25 cellular contexts compared by ENCODE assay signal in genomic region chr1:36165145-36165544, GRCh38. TPM values are rescaled to one million over a fixed set of nuclear protein-coding genes. Genes with fewer than 3 reads are reported as not detected.
DNase-seq lines count a peak whose midpoint lies in the region; ATAC-seq, FAIRE-seq and TF ChIP-seq lines count a peak whose summit lies in the region.
"Had no signal": no experiment of that assay in that cellular context is flagged by ENCODE, and none has a peak within 500 bp of the region (broad histone marks: within the 10 kb centered on the region; RNA-seq: fewer than 3 reads in every experiment).

No MANE protein-coding gene starts in this region.

- H3K4me1 Mint-ChIP-seq in CD4-positive, alpha-beta memory T cell: peaks cover 51 to 77% (median 66%) of the 10 kb centered on the region in 4 donors
- H3K4me1 Mint-ChIP-seq in astrocyte (ENCODE audit: low read depth, unreplicated experiment): peaks cover 56% of the 10 kb centered on the region
- peaks cover 46 to 85% (median 77%) of the 10 kb centered on the region in 4 donors for H3K4me1 Mint-ChIP-seq in naive thymus-derived CD8-positive, alpha-beta T cell
- H3K4me1 Mint-ChIP-seq in glutamatergic neuron (ENCODE audit: low read depth, unreplicated experiment): peaks cover 17% of the 10 kb centered on the region

- no peaks in the 10 kb centered on the region for H3K9me3 ChIP-seq in CD4-positive, alpha-beta memory T cell (ENCODE audit: control insufficient read depth in 1 of 2, low read length in 2 of 2)
- H3K9me3 ChIP-seq in astrocyte (ENCODE audit: insufficient read depth, low read depth, low read length) (no peaks in the 10 kb centered on the region), aorta (ENCODE audit: control insufficient read depth, low read length) (no peaks in the 10 kb centered on the region)
- H3K9me3 ChIP-seq: tibial artery had no signal

- H3K27me3 Mint-ChIP-seq in CD4-positive, alpha-beta memory T cell: no peaks in the 10 kb centered on the region
- H3K27me3 Mint-ChIP-seq in astrocyte (ENCODE audit: low read depth, unreplicated experiment) (no peaks in the 10 kb centered on the region), glutamatergic neuron (ENCODE audit: unreplicated experiment) (peaks cover 2% of the 10 kb centered on the region)
- H3K27me3 Mint-ChIP-seq in naive thymus-derived CD8-positive, alpha-beta T cell: no peaks in the 10 kb centered on the region
- H3K27me3 Mint-ChIP-seq: activated B cell treated with CpG ODN at 0.5 μM for 24 hours had no signal

- H3K36me3 ChIP-seq in ACC112 (ENCODE audit: insufficient read depth, low read length) (0 out of 2 replicates have a peak, but pooled peaks cover 3% of the 10 kb centered on the region), astrocyte (ENCODE audit: insufficient read depth, low read length) (peaks cover 23% of the 10 kb centered on the region), aorta (ENCODE audit: control insufficient read depth in 1 of 2, insufficient read depth in 2 of 2, low read length in 1 of 2) (no peaks in the 10 kb centered on the region)
- H3K36me3 ChIP-seq in CD4-positive, alpha-beta memory T cell (ENCODE audit: insufficient read depth, low read length): peaks cover 12% of the 10 kb centered on the region

- H3K27me3 ChIP-seq in ACC112 (ENCODE audit: insufficient read depth, low read length) (no peaks in the 10 kb centered on the region), astrocyte (ENCODE audit: insufficient read depth, low read length) (no peaks in the 10 kb centered on the region), aorta (ENCODE audit: control insufficient read depth in 1 of 2, insufficient read depth in 2 of 2, low read length in 1 of 2) (no peaks in the 10 kb centered on the region)
- H3K27me3 ChIP-seq in CD4-positive, alpha-beta memory T cell (ENCODE audit: insufficient read depth, low read length): no peaks in the 10 kb centered on the region
- H3K27me3 ChIP-seq: brain microvascular endothelial cell, tibial artery had no signal

- POLR2A ChIA-PET in CD4-positive, alpha-beta memory T cell (lab: Charles Lee; ENCODE audit: partially characterized antibody): interaction anchor here (2.6 to 6.6 kb wide), 3 partner anchors 9 to 23 kb away, joined by 10 to 251 read pairs (median 18); partner anchors contain the start of genes MAP7D1 and TRAPPC3
- POLR2A ChIA-PET in naive thymus-derived CD8-positive, alpha-beta T cell (lab: Charles Lee): interaction anchor here (0.5 to 2.8 kb wide), 7 partner anchors 10 to 65 kb away, joined by 3 to 17 read pairs (median 7); partner anchors contain the start of gene MAP7D1

- no peak overlapping the region for H3K4me2 ChIP-seq in astrocyte (ENCODE audit: low read length)

- TF ChIP-seq CTCF in astrocyte (IDR thresholded peaks at IDR 0.05; ENCODE audit: insufficient read depth, low read depth, low read length) (no peak), glutamatergic neuron (IDR thresholded peaks at IDR 0.05; ENCODE audit: partially characterized antibody, unreplicated experiment) (no peak), D721Med (IDR thresholded peaks at IDR 0.05; ENCODE audit: insufficient read depth, missing control alignments) (no peak)

- peaks cover 0 to 1% (median 0%) of the 10 kb centered on the region in 8 donors for H3K9me3 Mint-ChIP-seq in CD4-positive, alpha-beta memory T cell
- H3K9me3 Mint-ChIP-seq in astrocyte (ENCODE audit: unreplicated experiment) (no peaks in the 10 kb centered on the region), glutamatergic neuron (ENCODE audit: unreplicated experiment) (peaks cover 4% of the 10 kb centered on the region)
- H3K9me3 Mint-ChIP-seq in naive thymus-derived CD8-positive, alpha-beta T cell: no peaks in the 10 kb centered on the region
- H3K9me3 Mint-ChIP-seq: activated B cell treated with CpG ODN at 0.5 μM for 24 hours; activated T-helper 2 cell treated with anti-CD3 and anti-CD28 coated beads, Interferon-gamma antibody, Interleukin-2, Interleukin-4, amounts not matched to agents 10 μg/mL and 5 μg/mL and 100 μg/mL, durations not matched to agents 14 hours and 24 hours and 36 hours; endodermal cell had no signal

- FAIRE-seq in astrocyte (lab: Jason Lieb, UNC) (no peak), D721Med (lab: Jason Lieb, UNC) (no peak)

- 96 to 97% methylated on average over 1 of the region's 1 CpG for WGBS in aorta, 2 donors

- intact Hi-C loops in CD4-positive, alpha-beta memory T cell (cut with micrococcal nuclease): no loop called here
- intact Hi-C loops in aorta (cut with DNase I): no loop called here

- H3K36me3 Mint-ChIP-seq in CD4-positive, alpha-beta memory T cell: peaks cover 18 to 48% of the 10 kb centered on the region in 2 donors
- H3K36me3 Mint-ChIP-seq in astrocyte (ENCODE audit: low read depth, unreplicated experiment) (peaks cover 14% of the 10 kb centered on the region), glutamatergic neuron (ENCODE audit: unreplicated experiment) (no peaks in the 10 kb centered on the region)
- H3K36me3 Mint-ChIP-seq in naive thymus-derived CD8-positive, alpha-beta T cell: peaks cover 0 to 50% (median 6%) of the 10 kb centered on the region in 3 donors

- peak overlapping the region in 6 of 7 donors; percentile 37 to 98 (median 72) for H3K27ac Mint-ChIP-seq in CD4-positive, alpha-beta memory T cell
- H3K27ac Mint-ChIP-seq in astrocyte (ENCODE audit: unreplicated experiment) (no peak overlapping the region), glutamatergic neuron (ENCODE audit: unreplicated experiment) (no peak overlapping the region)
- peak overlapping the region in 8 of 10 donors; percentile 7 to 99 (median 54) for H3K27ac Mint-ChIP-seq in naive thymus-derived CD8-positive, alpha-beta T cell
- H3K27ac Mint-ChIP-seq: activated B cell treated with CpG ODN at 0.5 μM for 24 hours had no signal

- peak overlapping the region; percentile 65 for H3K9ac ChIP-seq in astrocyte (ENCODE audit: low read length)

- peaks cover 98% of the 10 kb centered on the region for H4K20me1 ChIP-seq in astrocyte (ENCODE audit: insufficient read depth, low read length)

- peaks cover 56% of the 10 kb centered on the region for H3K4me1 ChIP-seq in ACC112 (ENCODE audit: control insufficient read depth, insufficient read depth, low read length, unreplicated experiment)
- H3K4me1 ChIP-seq in CD4-positive, alpha-beta memory T cell (ENCODE audit: insufficient read depth, low read length): peaks cover 63% of the 10 kb centered on the region
- H3K4me1 ChIP-seq in astrocyte (ENCODE audit: insufficient read depth, low read length): peaks cover 37% of the 10 kb centered on the region
- H3K4me1 ChIP-seq in aorta (ENCODE audit: control insufficient read depth in 1 of 2, insufficient read depth in 2 of 2, low read length in 2 of 2): peaks cover 0 to 5% of the 10 kb centered on the region in 2 donors

- peak overlapping the region; percentile 86; the same call in 1 of the 2 replicates for H3K27ac ChIP-seq in ACC112 (ENCODE audit: low read depth, low read length)
- H3K27ac ChIP-seq in CD4-positive, alpha-beta memory T cell (ENCODE audit: low read depth, low read length): no peak overlapping the region
- H3K27ac ChIP-seq in astrocyte (ENCODE audit: low read depth, low read length): peak overlapping the region; percentile 12
- H3K27ac ChIP-seq in aorta (ENCODE audit: low read depth in 1 of 2, low read length in 2 of 2): no peak overlapping the region
- H3K27ac ChIP-seq: brain microvascular endothelial cell had no signal

- H3K4me3 Mint-ChIP-seq in CD4-positive, alpha-beta memory T cell: no peak overlapping the region
- H3K4me3 Mint-ChIP-seq in astrocyte (ENCODE audit: unreplicated experiment): no peak overlapping the region
- no peak overlapping the region for H3K4me3 Mint-ChIP-seq in naive thymus-derived CD8-positive, alpha-beta T cell
- no peak overlapping the region for H3K4me3 Mint-ChIP-seq in glutamatergic neuron (ENCODE audit: unreplicated experiment)
- H3K4me3 Mint-ChIP-seq: activated B cell treated with CpG ODN at 0.5 μM for 24 hours, endodermal cell had no signal

- no peak for DNase-seq in CD4-positive, alpha-beta memory T cell
- DNase-seq in astrocyte (ENCODE audit: low read depth): no peak
- no peak for DNase-seq in naive thymus-derived CD8-positive, alpha-beta T cell
- DNase-seq in glutamatergic neuron: no peak
- DNase-seq in aorta: no peak
- DNase-seq in D721Med (ENCODE audit: insufficient read length, low spot score): no peak
- DNase-seq: activated B cell treated with CpG ODN at 0.5 μM for 24 hours; activated CD4-positive, alpha-beta T cell treated with anti-CD3 and anti-CD28 coated beads, Interleukin-2, amount 50 U/mL, for 48 hours; activated CD8-positive, alpha-beta memory T cell treated with anti-CD3 and anti-CD28 coated beads, Interleukin-2, amount 50 U/mL, for 48 hours; brain microvascular endothelial cell; C1 segment of cervical spinal cord; DMS 273 treated with DMSO at 0.1 percent for 48 hours; endodermal cell; HCEC 1CT; mesendoderm; NCI-H1092; NCI-H187 treated with DMSO at 0.1 percent for 48 hours; NCI-H526; stimulated activated CD4-positive, alpha-beta T cell treated with anti-CD3 and anti-CD28 coated beads, Interleukin-4, amount 100 ng/mL, for 1 hour; stimulated activated naive CD4-positive, alpha-beta T cell; T-helper 9 cell; tibial artery had no signal

- H3K4me3 ChIP-seq in ACC112 (ENCODE audit: low read depth, low read length) (no peak overlapping the region), astrocyte (ENCODE audit: insufficient read depth, low read depth, low read length) (no peak overlapping the region), aorta (ENCODE audit: low read length in 2 of 2) (no peak overlapping the region)
- no peak overlapping the region for H3K4me3 ChIP-seq in CD4-positive, alpha-beta memory T cell (ENCODE audit: low read length in 2 of 2)
- H3K4me3 ChIP-seq: tibial artery had no signal

- H3K79me2 ChIP-seq in ACC112 (ENCODE audit: control insufficient read depth, insufficient read depth, low read length, unreplicated experiment) (peaks cover 96% of the 10 kb centered on the region), astrocyte (ENCODE audit: insufficient read depth, low read length) (peaks cover 99% of the 10 kb centered on the region)

- ATAC-seq in naive thymus-derived CD8-positive, alpha-beta T cell: no peak
- ATAC-seq in GM18870 (IDR thresholded peaks at IDR 0.05; ENCODE audit: unreplicated experiment): no peak
- no peak for ATAC-seq in aorta (ENCODE audit: low FRiP score)

- CTCF ChIA-PET in CD4-positive, alpha-beta memory T cell (lab: Charles Lee; ENCODE audit: partially characterized antibody): interaction anchor here (3.0 to 7.2 kb wide), 3 partner anchors 15 to 23 kb away, joined by 6 to 97 read pairs (median 40); partner anchors contain the start of gene TRAPPC3

- H2AFZ ChIP-seq in ACC112 (ENCODE audit: low read length, unreplicated experiment) (no peak overlapping the region), astrocyte (ENCODE audit: low read depth, low read length) (no peak overlapping the region)

RNA-seq across cellular contexts. Expression of gene MAP7D1, which starts 9.2 kb away (rescaled TPM):
- total RNA-seq in CD4-positive, alpha-beta memory T cell: 100 to 1,000 TPM; 221 to 222 TPM
- 10 to 100 TPM in 1 of 2 donors, 1 to 10 TPM in 1; 4.1 to 68.3 TPM for polyA plus RNA-seq in CD4-positive, alpha-beta memory T cell
- 259 and 271 TPM in 2 replicates for total RNA-seq in astrocyte
- 100 to 1,000 TPM; 266 to 275 TPM for total RNA-seq in naive thymus-derived CD8-positive, alpha-beta T cell
- 10 to 100 TPM; 13.3 to 67.1 (median 20.1) TPM for polyA plus RNA-seq in naive thymus-derived CD8-positive, alpha-beta T cell
- 152 TPM for total RNA-seq in glutamatergic neuron (ENCODE audit: unreplicated experiment)
- total RNA-seq in aorta: 100 to 1,000 TPM; 113 to 133 TPM
- 10 to 100 TPM; 52.8 to 81.2 TPM for polyA plus RNA-seq in aorta

RNA-seq across cellular contexts. Expression of gene TRAPPC3, which starts 15.9 kb away (rescaled TPM):
- total RNA-seq in CD4-positive, alpha-beta memory T cell: 10 to 100 TPM; 51.8 to 56.4 TPM
- 100 to 1,000 TPM; 107 to 190 TPM for polyA plus RNA-seq in CD4-positive, alpha-beta memory T cell
- total RNA-seq in astrocyte (87.1 and 87.6 TPM in 2 replicates), glutamatergic neuron (ENCODE audit: unreplicated experiment) (30.0 TPM), aorta (10 to 100 TPM; 55.6 to 61.7 TPM)
- total RNA-seq in naive thymus-derived CD8-positive, alpha-beta T cell: 10 to 100 TPM; 44.6 to 53.7 TPM
- polyA plus RNA-seq in naive thymus-derived CD8-positive, alpha-beta T cell: 100 to 1,000 TPM in 2 of 3 donors, 10 to 100 TPM in 1; 99.9 to 115 (median 110) TPM
- polyA plus RNA-seq in aorta: 10 to 100 TPM; 81.0 to 90.7 TPM

RNA-seq across cellular contexts. Expression of gene COL8A2, which starts 40.1 kb away (rescaled TPM):
- under 1 TPM; 0.25 to 0.26 TPM for total RNA-seq in CD4-positive, alpha-beta memory T cell
- polyA plus RNA-seq in CD4-positive, alpha-beta memory T cell: not detected
- total RNA-seq in astrocyte (3.4 and 10.8 TPM in 2 replicates), glutamatergic neuron (ENCODE audit: unreplicated experiment) (not detected), aorta (10 to 100 TPM; 37.5 to 48.5 TPM)
- total RNA-seq in naive thymus-derived CD8-positive, alpha-beta T cell: under 1 TPM; 0.22 to 0.31 TPM
- polyA plus RNA-seq in naive thymus-derived CD8-positive, alpha-beta T cell: under 1 TPM; 0.07 to 0.22 (median 0.15) TPM
- polyA plus RNA-seq in aorta: 10 to 100 TPM; 17.4 to 18.4 TPM
- total RNA-seq: activated T-helper 2 cell treated with anti-CD3 and anti-CD28 coated beads, Interferon-gamma antibody, Interleukin-2, Interleukin-4, amounts not matched to agents 10 μg/mL and 5 μg/mL and 100 μg/mL, durations not matched to agents 14 hours and 24 hours and 36 hours had no signal

RNA-seq across cellular contexts. Expression of gene THRAP3, which starts 59.1 kb away (rescaled TPM):
- 100 to 1,000 TPM; 127 to 130 TPM for total RNA-seq in CD4-positive, alpha-beta memory T cell
- polyA plus RNA-seq in CD4-positive, alpha-beta memory T cell: 10 to 100 TPM; 58.5 to 98.6 TPM
- total RNA-seq in astrocyte (109 and 110 TPM in 2 replicates), glutamatergic neuron (ENCODE audit: unreplicated experiment) (119 TPM), aorta (10 to 100 TPM; 85.3 to 91.5 TPM)
- 100 to 1,000 TPM; 123 to 131 TPM for total RNA-seq in naive thymus-derived CD8-positive, alpha-beta T cell
- 100 to 1,000 TPM in 1 of 3 donors, 10 to 100 TPM in 2; 87.6 to 106 (median 97.8) TPM for polyA plus RNA-seq in naive thymus-derived CD8-positive, alpha-beta T cell
- 10 to 100 TPM; 31.6 to 46.7 TPM for polyA plus RNA-seq in aorta

Comparison
In these comparisons a context has a peak if more than half of its experiments do, and no peak if none do; other contexts are left out.
1. H3K27ac ChIP-seq: peak in ACC112 (single experiment) and astrocyte (single experiment); none in CD4-positive, alpha-beta memory T cell (single experiment) and aorta (0 of 2).
2. H3K27ac Mint-ChIP-seq: peak in CD4-positive, alpha-beta memory T cell (6 of 7) and naive thymus-derived CD8-positive, alpha-beta T cell (8 of 10); none in astrocyte (single experiment) and glutamatergic neuron (single experiment).